ENCODE assay signal across 13 cellular contexts in the genomic region with DNA sequence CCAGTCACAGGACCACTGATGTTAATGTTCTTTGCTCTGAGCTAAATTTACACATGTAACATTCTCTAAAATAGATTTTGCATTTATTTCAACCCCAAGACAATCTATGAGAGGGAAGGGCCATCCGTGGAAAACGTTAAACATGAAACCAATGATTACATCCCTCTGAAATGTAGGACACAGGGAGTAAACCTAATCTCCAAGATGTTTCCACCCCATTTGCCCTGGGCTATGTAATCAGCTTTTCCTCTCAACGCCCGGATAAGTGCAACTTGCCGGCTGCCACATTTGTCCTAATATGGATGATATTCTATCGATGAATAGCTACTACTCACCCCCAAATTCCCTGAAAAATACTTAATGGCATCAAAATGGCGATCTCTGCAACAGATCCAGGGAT. TPM values are rescaled to one million over a fixed set of nuclear protein-coding genes. Genes with fewer than 3 reads are reported as not detected.
DNase-seq lines count a peak whose midpoint lies in the region; ATAC-seq, FAIRE-seq and TF ChIP-seq lines count a peak whose summit lies in the region.
"Had no signal": no experiment of that assay in that cellular context is flagged by ENCODE, and none has a peak within 500 bp of the region (broad histone marks: within the 10 kb centered on the region; RNA-seq: fewer than 3 reads in every experiment).

No MANE protein-coding gene starts in this region.

- peak overlapping the region; percentile 38 for H3K4me3 ChIP-seq in MM.1S (ENCODE audit: low read length)
- peak overlapping the region in 5 of 59 donors; percentile 42 to 52 (median 43) for H3K4me3 ChIP-seq in dorsolateral prefrontal cortex
- H3K4me3 ChIP-seq: thyroid gland had no signal

- TF ChIP-seq CTCF in MM.1S (IDR thresholded peaks at IDR 0.05; ENCODE audit: low read length) (no peak), dorsolateral prefrontal cortex (IDR thresholded peaks at IDR 0.05 in 54 of 56, conservative IDR thresholded peaks at IDR 0.05 in 2 of 56; ENCODE audit: low read depth in 1 of 56, partially characterized antibody in 56 of 56) (no peak), progenitor cell of endocrine pancreas (IDR thresholded peaks at IDR 0.05; ENCODE audit: unreplicated experiment) (no peak)

- H4K20me1 ChIP-seq in MM.1S (ENCODE audit: insufficient read depth, low read length) = no peaks in the 10 kb centered on the region; the same call in 1 of the 2 replicates

- H3K27me3 Mint-ChIP-seq in activated T-cell treated with anti-CD3 and anti-CD28 coated beads, Interleukin-2, amount 50 U/mL, for 24 hours = no peaks in the 10 kb centered on the region
- peaks cover 8% of the 10 kb centered on the region for H3K27me3 Mint-ChIP-seq in progenitor cell of endocrine pancreas

- H3K27me3 ChIP-seq in MM.1S (replicated peaks; ENCODE audit: insufficient read depth, low read length) (peaks cover 78% of the 10 kb centered on the region), dorsolateral prefrontal cortex (peaks cover 0 to 3% (median 0%) of the 10 kb centered on the region in 45 donors)
- H3K27me3 ChIP-seq: colonic mucosa, thyroid gland had no signal

- H3K4me3 Mint-ChIP-seq in activated T-cell treated with anti-CD3 and anti-CD28 coated beads, Interleukin-2, amount 50 U/mL, for 24 hours = peak overlapping the region; percentile 76
- H3K4me3 Mint-ChIP-seq in progenitor cell of endocrine pancreas (ENCODE audit: low read depth) = no peak overlapping the region

- H3K9me3 Mint-ChIP-seq in activated T-cell treated with anti-CD3 and anti-CD28 coated beads, Interleukin-2, amount 50 U/mL, for 24 hours = no peaks in the 10 kb centered on the region
- H3K9me3 Mint-ChIP-seq in progenitor cell of endocrine pancreas (ENCODE audit: low read depth) = no peaks in the 10 kb centered on the region

- no peaks in the 10 kb centered on the region for H3K9me3 ChIP-seq in MM.1S (replicated peaks; ENCODE audit: insufficient read depth, low read length)
- H3K9me3 ChIP-seq: colonic mucosa, esophagus squamous epithelium, thyroid gland had no signal

- no peaks in the 10 kb centered on the region for H3K9me2 ChIP-seq in MM.1S (replicated peaks; ENCODE audit: insufficient read depth, low read length)

- no peak for FAIRE-seq in GM19239 (lab: Jason Lieb, UNC)

- H3K36me3 ChIP-seq in MM.1S (replicated peaks; ENCODE audit: insufficient read depth, low read length) = no peaks in the 10 kb centered on the region
- H3K36me3 ChIP-seq: colonic mucosa, esophagus squamous epithelium, thyroid gland had no signal

- H3K4me1 Mint-ChIP-seq in activated T-cell treated with anti-CD3 and anti-CD28 coated beads, Interleukin-2, amount 50 U/mL, for 24 hours (ENCODE audit: low read depth) = peaks cover 40% of the 10 kb centered on the region
- peaks cover 27% of the 10 kb centered on the region for H3K4me1 Mint-ChIP-seq in progenitor cell of endocrine pancreas (ENCODE audit: low read depth)

- H3K27ac ChIP-seq in MM.1S (ENCODE audit: low read length) (no peak overlapping the region), dorsolateral prefrontal cortex (peak overlapping the region in 31 of 59 donors; percentile 1 to 75 (median 51))
- H3K27ac ChIP-seq: colonic mucosa, thyroid gland had no signal

- ATAC-seq in HG02759 (IDR thresholded peaks at IDR 0.05; ENCODE audit: unreplicated experiment) (no peak), GM21576 (IDR thresholded peaks at IDR 0.05; ENCODE audit: unreplicated experiment) (no peak)

- DNase-seq in activated T-cell treated with anti-CD3 and anti-CD28 coated beads, Interleukin-2, amount 50 U/mL, for 24 hours = no peak
- no peak for DNase-seq in activated T-cell treated with anti-CD3 and anti-CD28 coated beads, Interleukin-2, amount 50 U/mL, for 1 hour
- DNase-seq in MM.1S (no peak), dorsolateral prefrontal cortex (no peak), progenitor cell of endocrine pancreas (ENCODE audit: low spot score, unreplicated experiment) (no peak), GM19239 (ENCODE audit: insufficient read length, low spot score) (no peak)
- DNase-seq: colonic mucosa, esophagus squamous epithelium, NCI-H1694 treated with DMSO at 0.1 percent for 48 hours, thyroid gland had no signal

- H3F3A ChIP-seq in MM.1S (ENCODE audit: insufficient read depth, low read length) = peaks cover 19% of the 10 kb centered on the region

- H3K79me2 ChIP-seq in MM.1S (ENCODE audit: low read length) = no peaks in the 10 kb centered on the region

- H3K9ac ChIP-seq in MM.1S (ENCODE audit: low read length) = no peak overlapping the region

- H3K4me2 ChIP-seq in MM.1S (ENCODE audit: low read depth, low read length) = peak overlapping the region; percentile 55

- H3K4me1 ChIP-seq in MM.1S (ENCODE audit: low read length) = peaks cover 15% of the 10 kb centered on the region
- H3K4me1 ChIP-seq: colonic mucosa, thyroid gland had no signal

- intact Hi-C loops in dorsolateral prefrontal cortex (cut with DNase I) = no loop called here

- H3K27ac Mint-ChIP-seq in activated T-cell treated with anti-CD3 and anti-CD28 coated beads, Interleukin-2, amount 50 U/mL, for 24 hours = peak overlapping the region; percentile 98
- peak overlapping the region; percentile 67 for H3K27ac Mint-ChIP-seq in progenitor cell of endocrine pancreas
- H3K27ac Mint-ChIP-seq: IgD-negative memory B cell had no signal

- H2AFZ ChIP-seq in MM.1S (ENCODE audit: low read length) = no peak overlapping the region

- H3K36me3 Mint-ChIP-seq in activated T-cell treated with anti-CD3 and anti-CD28 coated beads, Interleukin-2, amount 50 U/mL, for 24 hours (ENCODE audit: low read depth) = no peaks in the 10 kb centered on the region
- no peaks in the 10 kb centered on the region for H3K36me3 Mint-ChIP-seq in progenitor cell of endocrine pancreas (ENCODE audit: insufficient read depth)
- H3K36me3 Mint-ChIP-seq: IgD-negative memory B cell had no signal

RNA-seq across cellular contexts. Expression of a gene that starts 6.4 kb away (rescaled TPM):
- total RNA-seq in dorsolateral prefrontal cortex (100 to 1,000 TPM in 66 of 120 experiments, 10 to 100 TPM in 54; 50.9 to 165 (median 102) TPM), progenitor cell of endocrine pancreas (0.41 and 1.2 TPM in 2 replicates)

Comparison
In these comparisons a context has a peak if more than half of its experiments do, and no peak if none do; other contexts are left out.
1. RNA of a gene that starts 6.4 kb away (total RNA-seq): 50.9 to 165 TPM in dorsolateral prefrontal cortex; 0.41 to 1.2 TPM in progenitor cell of endocrine pancreas; every median in the first group is over 10 times any median in the second.